In the genomic region with DNA sequence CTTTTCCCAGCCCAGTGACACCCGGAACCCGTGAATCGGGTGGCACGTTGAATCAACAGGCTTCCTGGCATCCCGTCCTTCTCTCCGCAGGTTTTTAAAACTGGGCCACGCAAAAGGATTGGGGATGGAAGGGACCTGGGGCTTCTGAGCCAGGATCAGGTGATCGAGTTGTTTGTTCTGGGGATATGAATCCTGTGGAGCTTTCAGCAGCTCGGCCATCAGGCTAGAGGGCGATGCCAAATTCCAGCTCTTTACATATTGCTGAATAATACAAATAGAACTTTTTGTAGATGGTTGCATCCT, we compare ENCODE assay signal across 1 cellular context.
TF ChIP-seq lines count a peak whose summit lies in the region.

No MANE protein-coding gene starts in this region.

TF ChIP-seq in endothelial cell of umbilical vein, 7 proteins besides CTCF, POLR2A, EP300 and RAD21:
- TF ChIP-seq FOS (IDR thresholded peaks at IDR 0.05; ENCODE audit: borderline replicate concordance, insufficient read depth, low read length) (no peak), MYC (IDR thresholded peaks at IDR 0.05; ENCODE audit: low read depth, low read length) (no peak), JUN (IDR thresholded peaks at IDR 0.05; ENCODE audit: borderline replicate concordance, insufficient read depth, insufficient read length, low read depth) (no peak), GATA2 (IDR thresholded peaks at IDR 0.05; ENCODE audit: insufficient read depth, insufficient read length, low read depth, low read length) (no peak), POLR2AphosphoS5 (IDR thresholded peaks at IDR 0.05; ENCODE audit: insufficient read depth, low read depth, low read length) (no peak), MAX (IDR thresholded peaks at IDR 0.05; ENCODE audit: insufficient read depth, insufficient read length) (no peak), EZH2 (IDR thresholded peaks at IDR 0.05; ENCODE audit: borderline replicate concordance, low read depth, low read length, severe bottlenecking) (no peak)
